Comparison of ENCODE assay signal across 29 cellular contexts in the genomic region with DNA sequence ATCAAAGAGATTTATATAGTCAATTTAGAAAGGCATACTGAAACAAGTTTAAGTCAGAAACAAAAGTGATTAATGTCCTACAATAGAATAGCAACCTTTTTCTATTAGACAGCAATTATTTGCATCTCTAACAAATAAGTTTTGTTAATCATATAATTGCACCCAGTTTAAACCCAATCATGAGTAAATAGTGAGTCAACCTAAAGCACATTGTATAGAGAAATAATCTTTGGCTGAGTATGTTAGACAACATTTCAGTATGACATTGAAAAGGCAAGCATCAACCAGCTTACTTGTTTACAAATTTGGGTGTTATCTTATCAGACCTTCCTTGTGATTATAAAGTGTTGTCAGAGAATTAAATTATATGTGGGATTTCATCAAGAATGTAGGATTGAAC.
"Had no signal": no experiment of that assay in that cellular context is flagged by ENCODE, and none has a peak within 500 bp of the region (broad histone marks: within the 10 kb centered on the region; RNA-seq: fewer than 3 reads in every experiment).

No MANE protein-coding gene starts in this region.

- H3K27me3 ChIP-seq: body of pancreas, cardiac muscle cell, colonic mucosa, esophagus squamous epithelium had no signal

- FAIRE-seq: frontal cortex had no signal

- H3K4me3 ChIP-seq: body of pancreas, cardiac muscle cell, colonic mucosa, esophagus squamous epithelium had no signal

- H3K36me3 ChIP-seq: cardiac muscle cell, colonic mucosa, esophagus squamous epithelium had no signal

- H3K4me1 ChIP-seq: colonic mucosa had no signal

- ATAC-seq: activated naive CD4-positive, alpha-beta T cell treated with anti-CD3 and anti-CD28 coated beads, Interleukin-2, amount 50 U/mL, for 72 hours; activated T-cell treated with anti-CD3 and anti-CD28 coated beads, Interleukin-2, amount 50 U/mL, for 72 hours; body of pancreas had no signal

- H3K9me3 ChIP-seq: body of pancreas, colonic mucosa, esophagus squamous epithelium had no signal

- H3K27ac ChIP-seq: body of pancreas, cardiac muscle cell, colonic mucosa, esophagus squamous epithelium had no signal

- DNase-seq: activated CD4-positive, alpha-beta memory T cell treated with anti-CD3 and anti-CD28 coated beads, Interleukin-2, amount 10 ng/mL, durations not matched to agents 7 days and 5 days; activated CD4-positive, alpha-beta T cell treated with anti-CD3 and anti-CD28 coated beads for 4 hours; activated CD4-positive, alpha-beta T cell treated with anti-CD3 and anti-CD28 coated beads, Interleukin-2, amount 10 ng/mL, durations not matched to agents 7 days and 5 days; activated CD4-positive, alpha-beta T cell treated with anti-CD3 and anti-CD28 coated beads, Interleukin-2, amount 50 U/mL, for 4 hours; activated CD4-positive, CD25-positive, alpha-beta regulatory T cell; activated CD4-positive, CD25-positive, alpha-beta regulatory T cell treated with anti-CD3 and anti-CD28 coated beads, Interleukin-2, amount 50 U/mL, for 72 hours; activated CD8-positive, alpha-beta memory T cell treated with anti-CD3 and anti-CD28 coated beads, Interleukin-2, amount 50 U/mL, for 48 hours; activated gamma-delta T cell; activated naive CD4-positive, alpha-beta T cell; activated naive CD4-positive, alpha-beta T cell treated with anti-CD3 and anti-CD28 coated beads, Interleukin-2, amount 10 ng/mL, durations not matched to agents 7 days and 5 days; activated naive CD8-positive, alpha-beta T cell treated with anti-CD3 and anti-CD28 coated beads, Interleukin-2, amount 10 ng/mL, durations not matched to agents 7 days and 5 days; activated T-cell treated with anti-CD3 and anti-CD28 coated beads for 4 hours; activated T-cell treated with anti-CD3 and anti-CD28 coated beads, Interleukin-2, amount 50 U/mL, for 24 hours; activated T-cell treated with anti-CD3 and anti-CD28 coated beads, Interleukin-2, amount 50 U/mL, for 72 hours; amygdala; aorta; body of pancreas; central memory CD4-positive, alpha-beta T cell; cerebellar nuclear complex; colonic mucosa; effector CD8-positive, alpha-beta T cell; erythroblast; esophagus squamous epithelium; head of caudate nucleus; hippocampal formation; T-helper 2 cell had no signal
